ENCODE assay signal across 8 cellular contexts in genomic region chr5:146041180-146041789, GRCh38.
A peak's percentile ranks its signal among the peaks of the same experiment; 100 is the strongest.
DNase-seq lines count a peak whose midpoint lies in the region; ATAC-seq, FAIRE-seq and TF ChIP-seq lines count a peak whose summit lies in the region.

No MANE protein-coding gene starts in this region.

- no peaks in the 10 kb centered on the region for H3K9me3 Mint-ChIP-seq in stimulated activated naive CD8-positive, alpha-beta T cell treated with anti-CD3 and anti-CD28 coated beads, Interleukin-15, amount 100 ng/mL, for 72 hours

- 94% methylated on average over 10 of the region's 10 CpGs for WGBS in mammary epithelial cell (ENCODE audit: low coverage, missing lambda C conversion rate)
- WGBS in psoas muscle, 3 donors = 78 to 82% (median 81%) methylated on average over 10 of the region's 10 CpGs

- no peak overlapping the region for H3K4me3 ChIP-seq in mammary epithelial cell (replicated peaks in 1 of 3; ENCODE audit: insufficient read depth in 1 of 3, low read depth in 2 of 3, low read length in 3 of 3)
- no peak overlapping the region for H3K4me3 ChIP-seq in psoas muscle

- no peak overlapping the region for H3K4me3 Mint-ChIP-seq in stimulated activated naive CD8-positive, alpha-beta T cell treated with anti-CD3 and anti-CD28 coated beads, Interleukin-15, amount 100 ng/mL, for 72 hours

- H4K20me1 ChIP-seq in mammary epithelial cell (ENCODE audit: insufficient read depth, low read length) = no peaks in the 10 kb centered on the region

- H3K9ac ChIP-seq in mammary epithelial cell (ENCODE audit: insufficient read depth, low read length) = no peak overlapping the region

- no peak for FAIRE-seq in GM12892 (lab: Jason Lieb, UNC)

- no peak overlapping the region for H3K27ac ChIP-seq in mammary epithelial cell (ENCODE audit: insufficient read depth, low read depth, low read length)
- H3K27ac ChIP-seq in psoas muscle = no peak overlapping the region

- no peak for DNase-seq in stimulated activated naive CD8-positive, alpha-beta T cell treated with anti-CD3 and anti-CD28 coated beads, Interleukin-15, amount 100 ng/mL, for 72 hours
- no peak for DNase-seq in stimulated activated naive CD8-positive, alpha-beta T cell treated with anti-CD3 and anti-CD28 coated beads, Interleukin-15, Interleukin-2, amounts not matched to agents 100 U/mL and 50 U/mL, for 24 hours
- DNase-seq in mammary epithelial cell = no peak
- no peak for DNase-seq in psoas muscle
- no peak for DNase-seq in OCI-M2 (lab: John Stamatoyannopoulos, UW; ENCODE audit: unreplicated experiment)
- DNase-seq in GM12892 (ENCODE audit: insufficient read length) = no peak
- no peak for DNase-seq in MV-4-11 (lab: John Stamatoyannopoulos, UW)

- H3K9me3 ChIP-seq in mammary epithelial cell (replicated peaks; ENCODE audit: insufficient read depth, low read length) = no peaks in the 10 kb centered on the region
- no peaks in the 10 kb centered on the region for H3K9me3 ChIP-seq in psoas muscle

- peaks cover 2% of the 10 kb centered on the region for H3K36me3 ChIP-seq in mammary epithelial cell (ENCODE audit: insufficient read depth, low read length)
- H3K36me3 ChIP-seq in psoas muscle (ENCODE audit: insufficient read depth in 1 of 2, low read depth in 1 of 2) = no peaks in the 10 kb centered on the region

- in situ Hi-C loops in mammary epithelial cell (cut with MboI; ENCODE audit: low sequenced_read_pairs in 2 of 2) = loop anchor here in 1 of 2 donors (10.0 kb wide), 1 partner anchor 126 kb away; no protein-coding TSS in a partner anchor

- CTCF ChIA-PET in mammary epithelial cell (lab: Charles Lee; ENCODE audit: low non-redundant PET) = no interaction called here

- TF ChIP-seq CTCF in mammary epithelial cell (conservative IDR thresholded peaks at IDR 0.05 in 1 of 2, IDR thresholded peaks at IDR 0.05 in 1 of 2; ENCODE audit: extremely low read depth in 1 of 2, insufficient read depth in 1 of 2, low read depth in 1 of 2, low read length in 2 of 2) = peak; percentile 41 to 49
- TF ChIP-seq CTCF in psoas muscle (IDR thresholded peaks at IDR 0.05) = peak; percentile 40

- TF ChIP-seq POLR2A in GM12892 (IDR thresholded peaks at IDR 0.05; ENCODE audit: low read depth, low read length) = no peak

- no peak overlapping the region for H3K27ac Mint-ChIP-seq in stimulated activated naive CD8-positive, alpha-beta T cell treated with anti-CD3 and anti-CD28 coated beads, Interleukin-15, amount 100 ng/mL, for 72 hours

- H3K27me3 Mint-ChIP-seq in stimulated activated naive CD8-positive, alpha-beta T cell treated with anti-CD3 and anti-CD28 coated beads, Interleukin-15, amount 100 ng/mL, for 72 hours = peaks cover 13% of the 10 kb centered on the region

- no peaks in the 10 kb centered on the region for H3K27me3 ChIP-seq in mammary epithelial cell (ENCODE audit: insufficient read depth, low read length)
- H3K27me3 ChIP-seq in psoas muscle (ENCODE audit: insufficient read depth in 3 of 3, low read length in 2 of 3) = no peaks in the 10 kb centered on the region

- BruUV-seq in mammary epithelial cell (replicated peaks; lab: Mats Ljungman, UMichigan) = no TSS peak

- no peak overlapping the region for H2AFZ ChIP-seq in mammary epithelial cell (ENCODE audit: low read depth, low read length)

- peaks cover 40% of the 10 kb centered on the region for H3K79me2 ChIP-seq in mammary epithelial cell (ENCODE audit: insufficient read depth, low read length)

- no peak overlapping the region for H3K4me2 ChIP-seq in mammary epithelial cell (ENCODE audit: insufficient read depth, low read depth, low read length)

- intact Hi-C loops in mammary epithelial cell (cut with micrococcal nuclease) (loop anchor here (5.0 kb wide), 2 partner anchors 119 to 1834 kb away; no protein-coding TSS in a partner anchor), psoas muscle (cut with DNase I) (loop anchor here in 1 of 2 donors (10.0 kb wide), 3 partner anchors 106 to 1836 kb away; partner anchors contain the start of gene SH3RF2)

- no peaks in the 10 kb centered on the region for H3K4me1 Mint-ChIP-seq in stimulated activated naive CD8-positive, alpha-beta T cell treated with anti-CD3 and anti-CD28 coated beads, Interleukin-15, amount 100 ng/mL, for 72 hours

- peak; percentile 47 for ATAC-seq in stimulated activated naive CD8-positive, alpha-beta T cell treated with anti-CD3 and anti-CD28 coated beads, Interleukin-15, amount 100 ng/mL, for 72 hours
- no peak for ATAC-seq in stimulated activated naive CD8-positive, alpha-beta T cell treated with anti-CD3 and anti-CD28 coated beads, Interleukin-15, Interleukin-2, amounts not matched to agents 100 U/mL and 50 U/mL, for 24 hours
- ATAC-seq in HG03521 (IDR thresholded peaks at IDR 0.05; ENCODE audit: unreplicated experiment) = peak; percentile 66
- peak; percentile 11 to 63 (median 58) for ATAC-seq in psoas muscle

- dilution Hi-C loops in mammary epithelial cell (cut with HindIII; ENCODE audit: low sequenced_read_pairs) = no loop called here

- peaks cover 35% of the 10 kb centered on the region for H3K4me1 ChIP-seq in mammary epithelial cell (ENCODE audit: insufficient read depth, low read length)
- H3K4me1 ChIP-seq in psoas muscle = no peaks in the 10 kb centered on the region
